1 cellular context compared by ENCODE assay signal in genomic region chr12:66188584-66189475, GRCh38.
A peak's percentile ranks its signal among the peaks of the same experiment; 100 is the strongest.
TF ChIP-seq lines count a peak whose summit lies in the region.

TSS of gene IRAK3 (plus strand) at chr12:66189214. CDS start at chr12:66189300, 86 bp downstream.

TF ChIP-seq in WTC11, 78 proteins besides CTCF, POLR2A, EP300 and RAD21 (continued from another document and continues in another):
- TF ChIP-seq ZNF532 (CRISPR knock-in tag; IDR thresholded peaks at IDR 0.05; ENCODE audit: borderline replicate concordance) (no peak), NFE2L1 (CRISPR knock-in tag; IDR thresholded peaks at IDR 0.05) (peak; percentile 93), ETV6 (CRISPR knock-in tag; IDR thresholded peaks at IDR 0.05) (no peak), ATF6 (CRISPR knock-in tag; IDR thresholded peaks at IDR 0.05) (no peak), JAZF1 (CRISPR knock-in tag; IDR thresholded peaks at IDR 0.05) (no peak), ARID4B (CRISPR knock-in tag; IDR thresholded peaks at IDR 0.05; ENCODE audit: borderline replicate concordance) (peak; percentile 98), NR1H2 (CRISPR knock-in tag; IDR thresholded peaks at IDR 0.05) (peak; percentile 70; the same call in 1 of the 2 replicates), CDX4 (CRISPR knock-in tag; IDR thresholded peaks at IDR 0.05; ENCODE audit: borderline replicate concordance) (no peak), IRF1 (CRISPR knock-in tag; IDR thresholded peaks at IDR 0.05) (peak; percentile 82; the same call in 1 of the 2 replicates), SP1 (CRISPR knock-in tag; conservative IDR thresholded peaks at IDR 0.05) (peak; percentile 68), SOX15 (CRISPR knock-in tag; IDR thresholded peaks at IDR 0.05) (no peak), E2F1 (CRISPR knock-in tag; IDR thresholded peaks at IDR 0.05) (peak; percentile 91; the same call in 1 of the 2 replicates), ZSCAN18 (CRISPR knock-in tag; IDR thresholded peaks at IDR 0.05) (no peak), ZNF121 (CRISPR knock-in tag; IDR thresholded peaks at IDR 0.05) (no peak), FOXJ3 (CRISPR knock-in tag; IDR thresholded peaks at IDR 0.05; ENCODE audit: borderline replicate concordance) (no peak), FOXK1 (CRISPR knock-in tag; IDR thresholded peaks at IDR 0.05) (peak; percentile 84), ERG (CRISPR knock-in tag; IDR thresholded peaks at IDR 0.05) (no peak), ZNF263 (CRISPR knock-in tag; IDR thresholded peaks at IDR 0.05; ENCODE audit: low read depth) (peak; percentile 62), OVOL2 (CRISPR knock-in tag; IDR thresholded peaks at IDR 0.05; ENCODE audit: borderline replicate concordance) (no peak), TCF7 (CRISPR knock-in tag; IDR thresholded peaks at IDR 0.05; ENCODE audit: low read depth) (peak; percentile 75; the same call in 1 of the 2 replicates), USF2 (CRISPR knock-in tag; IDR thresholded peaks at IDR 0.05) (peak; percentile 95), TP53 (CRISPR knock-in tag; IDR thresholded peaks at IDR 0.05) (peak; percentile 96), ATF2 (CRISPR knock-in tag; IDR thresholded peaks at IDR 0.05; ENCODE audit: borderline replicate concordance, low read depth) (peak; percentile 85; the same call in 1 of the 2 replicates), CREM (CRISPR knock-in tag; IDR thresholded peaks at IDR 0.05) (peak; percentile 86), AR (CRISPR knock-in tag; IDR thresholded peaks at IDR 0.05) (no peak), STAT6 (CRISPR knock-in tag; conservative IDR thresholded peaks at IDR 0.05; ENCODE audit: low read depth) (no peak)
